Comparison of ENCODE assay signal across 8 cellular contexts in genomic region chr12:133037207-133038005, GRCh38. TPM values are rescaled to one million over a fixed set of nuclear protein-coding genes. Genes with fewer than 3 reads are reported as not detected.
DNase-seq lines count a peak whose midpoint lies in the region; ATAC-seq and TF ChIP-seq lines count a peak whose summit lies in the region.

Gene ZNF84 (plus strand): TSS chr12:133037509. CDS start chr12:133041468, 3,959 bp downstream.

- CTCF ChIA-PET in SK-N-SH (lab: Yijun Ruan, JAX): no interaction called here

- peak within 1 kb of the TSS; percentile 82 for H3K4me2 ChIP-seq in SK-N-SH

- POLR2A ChIA-PET in SK-N-SH (lab: Yijun Ruan, JAX): no interaction called here

- TF ChIP-seq POLR2A in gastroesophageal sphincter (IDR thresholded peaks at IDR 0.05): peak; percentile 58 to 74

- no peaks in the 10 kb centered on the region for H4K20me1 ChIP-seq in SK-N-SH (ENCODE audit: insufficient read depth)

- peak within 1 kb of the TSS; percentile 56 to 88 for H3K4me3 ChIP-seq in SK-N-SH (ENCODE audit: low read depth in 2 of 2, low read length in 1 of 2)
- H3K4me3 ChIP-seq in gastroesophageal sphincter: peak within 1 kb of the TSS; percentile 84 to 88
- peak within 1 kb of the TSS; percentile 82 to 98 for H3K4me3 ChIP-seq in neutrophil (ENCODE audit: low read depth in 1 of 2, low read length in 1 of 2)

- ATAC-seq in HG02571 (IDR thresholded peaks at IDR 0.05; ENCODE audit: unreplicated experiment) (peak; percentile 93), gastroesophageal sphincter (peak; percentile 99)

- peaks cover 48% of the 10 kb centered on the region for H3K9me3 ChIP-seq in SK-N-SH
- peaks cover 4 to 67% (median 11%) of the 10 kb centered on the region in 3 donors for H3K9me3 ChIP-seq in gastroesophageal sphincter
- H3K9me3 ChIP-seq in neutrophil: peaks cover 13% of the 10 kb centered on the region

- H3F3A ChIP-seq in SK-N-SH (replicated peaks; ENCODE audit: insufficient read depth): peaks cover 15% of the 10 kb centered on the region

- peak within 1 kb of the TSS; percentile 83 for H3K9ac ChIP-seq in SK-N-SH

- H3K4me1 ChIP-seq in SK-N-SH (ENCODE audit: control insufficient read depth in 1 of 2, insufficient read depth in 2 of 2, low read depth in 1 of 2, low read length in 1 of 2) (no peaks in the 10 kb centered on the region; a peak in 1 of 4 replicates), gastroesophageal sphincter (peaks cover 3 to 15% (median 3%) of the 10 kb centered on the region in 3 donors), neutrophil (ENCODE audit: control insufficient read depth in 1 of 2, insufficient read depth in 1 of 2, low read depth in 1 of 2, low read length in 1 of 2) (peaks cover 14 to 15% of the 10 kb centered on the region in 2 experiments)

- under 1% methylated on average over 51 of the region's 103 CpGs for WGBS in SK-N-SH (ENCODE audit: low lambda C conversion rate)
- 0 to 5% methylated on average over 4 to 17 of the region's 103 CpGs for WGBS in gastroesophageal sphincter (ENCODE audit: low coverage in 1 of 2), 2 donors

- DNase-seq in GM04504 (ENCODE audit: low read depth): peak; percentile 97
- DNase-seq in NCI-H1048 (lab: John Stamatoyannopoulos, UW): peak; percentile 100
- DNase-seq in SK-N-SH: peak; percentile 95
- peak; percentile 98 for DNase-seq in activated naive CD4-positive, alpha-beta T cell treated with anti-CD3 and anti-CD28 coated beads, Interleukin-2, amount 50 U/mL, for 16 hours
- DNase-seq in substantia nigra (lab: John Stamatoyannopoulos, UW): peak; percentile 58 to 94 (median 90)

- TF ChIP-seq RAD21 in SK-N-SH (IDR thresholded peaks at IDR 0.05; ENCODE audit: low read length): no peak

- H3K36me3 ChIP-seq in SK-N-SH (replicated peaks in 1 of 2; ENCODE audit: control insufficient read depth in 1 of 2, insufficient read depth in 2 of 2, low read length in 1 of 2) (peaks cover 22 to 41% of the 10 kb centered on the region in 2 experiments), gastroesophageal sphincter (peaks cover 10 to 33% of the 10 kb centered on the region in 2 donors), neutrophil (no peaks in the 10 kb centered on the region)

- peak within 1 kb of the TSS; percentile 99 for H2AFZ ChIP-seq in SK-N-SH (ENCODE audit: low read depth)

- H3K27ac ChIP-seq in SK-N-SH (ENCODE audit: low read depth in 2 of 2, low read length in 1 of 2) (peak within 1 kb of the TSS; percentile 84 to 92), gastroesophageal sphincter (peak within 1 kb of the TSS; percentile 85 to 98 (median 95)), neutrophil (peak within 1 kb of the TSS; percentile 87), substantia nigra (ENCODE audit: low read depth, low read length, poor library complexity, severe bottlenecking) (peak within 1 kb of the TSS; percentile 94)

- TF ChIP-seq EP300 in SK-N-SH (IDR thresholded peaks at IDR 0.05; ENCODE audit: borderline replicate concordance in 1 of 2, low read depth in 1 of 2, low read length in 1 of 2): no peak
- no peak for TF ChIP-seq EP300 in gastroesophageal sphincter (IDR thresholded peaks at IDR 0.05)

- H3K27me3 ChIP-seq in SK-N-SH (ENCODE audit: insufficient read depth): no peaks in the 10 kb centered on the region
- H3K27me3 ChIP-seq in gastroesophageal sphincter: no peaks in the 10 kb centered on the region
- H3K27me3 ChIP-seq in neutrophil: no peaks in the 10 kb centered on the region

- TF ChIP-seq CTCF in SK-N-SH (IDR thresholded peaks at IDR 0.05): no peak
- TF ChIP-seq CTCF in gastroesophageal sphincter (IDR thresholded peaks at IDR 0.05): peak in 1 of 4 experiments; percentile 9
- TF ChIP-seq CTCF in neutrophil (IDR thresholded peaks at IDR 0.05): no peak

- peaks cover 47% of the 10 kb centered on the region for H3K79me2 ChIP-seq in SK-N-SH (ENCODE audit: insufficient read depth)

- H3K9me2 ChIP-seq in SK-N-SH: no peaks in the 10 kb centered on the region

TF ChIP-seq in SK-N-SH, 30 proteins besides CTCF, POLR2A, EP300 and RAD21 (continues in another document):
- TF ChIP-seq TAF1 (IDR thresholded peaks at IDR 0.05; ENCODE audit: borderline replicate concordance, low read depth, low read length): 0 out of 2 replicates have a peak, but pooled peaks have one; percentile 68
- no peak for TF ChIP-seq RXRA (IDR thresholded peaks at IDR 0.05; ENCODE audit: borderline replicate concordance, low read depth)
- peak; percentile 71 for TF ChIP-seq YY1 (IDR thresholded peaks at IDR 0.05; ENCODE audit: low read depth)
- TF ChIP-seq GABPA (IDR thresholded peaks at IDR 0.05; ENCODE audit: low read depth): peak; percentile 79
- TF ChIP-seq MXI1 (IDR thresholded peaks at IDR 0.05; ENCODE audit: low read depth, low read length): peak; percentile 88
- peak; percentile 76 for TF ChIP-seq POLR2AphosphoS5 (IDR thresholded peaks at IDR 0.05; ENCODE audit: low read depth, low read length)
- peak; percentile 77 for TF ChIP-seq NRF1 (IDR thresholded peaks at IDR 0.05; ENCODE audit: low read depth, low read length)
- no peak for TF ChIP-seq JUND (IDR thresholded peaks at IDR 0.05)
- TF ChIP-seq TEAD4 (IDR thresholded peaks at IDR 0.05; ENCODE audit: borderline replicate concordance, insufficient read depth): no peak
- TF ChIP-seq ELF1 (IDR thresholded peaks at IDR 0.05): peak; percentile 51
- no peak for TF ChIP-seq NFIC (IDR thresholded peaks at IDR 0.05; ENCODE audit: borderline replicate concordance)
- peak; percentile 74 for TF ChIP-seq USF2 (IDR thresholded peaks at IDR 0.05; ENCODE audit: borderline replicate concordance, low read depth, low read length)
- TF ChIP-seq RCOR1 (IDR thresholded peaks at IDR 0.05; ENCODE audit: low read length): no peak
- no peak for TF ChIP-seq RFX5 (IDR thresholded peaks at IDR 0.05; ENCODE audit: low read length)
- TF ChIP-seq IRF3 (IDR thresholded peaks at IDR 0.05; ENCODE audit: low read depth, low read length): no peak
- 0 out of 2 replicates have a peak, but pooled peaks have one; percentile 29 for TF ChIP-seq REST (IDR thresholded peaks at IDR 0.05; ENCODE audit: low read depth, low read length)
- TF ChIP-seq TCF12 (IDR thresholded peaks at IDR 0.05): no peak
- TF ChIP-seq EZH2phosphoT487 (IDR thresholded peaks at IDR 0.05; ENCODE audit: borderline replicate concordance, low read depth): no peak
- no peak for TF ChIP-seq SMC3 (IDR thresholded peaks at IDR 0.05; ENCODE audit: low read depth, low read length)
- peak; percentile 94 for TF ChIP-seq MAX (IDR thresholded peaks at IDR 0.05; ENCODE audit: low read depth)

RNA-seq across cellular contexts. Expression of gene ZNF84, which starts in this region (rescaled TPM):
- polyA plus RNA-seq in SK-N-SH (2012; rRNA removed): 12.2 and 20.2 TPM in 2 replicates
- 10.9 and 11.7 TPM in 2 replicates for polyA plus RNA-seq in SK-N-SH (2012; cell fraction: cytosol; rRNA removed)
- polyA plus RNA-seq in SK-N-SH (2012; cell fraction: nucleus; rRNA removed): 30.3 and 59.1 TPM in 2 replicates
- total RNA-seq in gastroesophageal sphincter: 10 to 100 TPM; 16.2 to 47.5 (median 20.0) TPM

Comparison
In these comparisons a context has a peak if more than half of its experiments do, and no peak if none do; other contexts are left out.
1. Peak in every context shown above with its lines: DNase-seq, ATAC-seq, H3K4me3 ChIP-seq and H3K27ac ChIP-seq.